Comparison of ENCODE assay signal across 9 cellular contexts in genomic region chr3:125057186-125057850, GRCh38. TPM values are rescaled to one million over a fixed set of nuclear protein-coding genes. Genes with fewer than 3 reads are reported as not detected.
DNase-seq lines count a peak whose midpoint lies in the region; ATAC-seq and TF ChIP-seq lines count a peak whose summit lies in the region.
"Had no signal": no experiment of that assay in that cellular context is flagged by ENCODE, and none has a peak within 500 bp of the region (broad histone marks: within the 10 kb centered on the region; RNA-seq: fewer than 3 reads in every experiment).

No MANE protein-coding gene starts in this region.

- no peak overlapping the region for H3K4me3 ChIP-seq in IMR-90 (ENCODE audit: insufficient read depth, low read depth, low read length)
- H3K4me3 ChIP-seq in cardiac fibroblast (replicated peaks in 1 of 2; ENCODE audit: low read depth in 2 of 2, low read length in 2 of 2), result no peak overlapping the region

- intact Hi-C loops in IMR-90 (cut with micrococcal nuclease) (no loop called here), natural killer cell (cut with micrococcal nuclease) (no loop called here)

- peak overlapping the region; percentile 67 for H3K4me3 Mint-ChIP-seq in natural killer cell

- DNase-seq in AG20443 (ENCODE audit: low spot score) (peak; percentile 64), IMR-90 (peak; percentile 93), cardiac fibroblast (ENCODE audit: low read depth in 2 of 2) (peak; percentile 60 to 89), natural killer cell (no peak), NCI-H345 (lab: John Stamatoyannopoulos, UW) (no peak)
- DNase-seq: activated naive CD8-positive, alpha-beta T cell treated with anti-CD3 and anti-CD28 coated beads, Interleukin-2, amount 10 ng/mL, durations not matched to agents 7 days and 5 days had no signal

- peak overlapping the region; percentile 41 for H4K5ac ChIP-seq in IMR-90 (ENCODE audit: low read depth, low read length)

- peaks cover 2% of the 10 kb centered on the region; the same call in 1 of the 2 replicates for H3K36me3 ChIP-seq in IMR-90 (ENCODE audit: control insufficient read depth, insufficient read depth, low read length)

- CTCF ChIA-PET in IMR-90 (lab: Yijun Ruan, JAX), result interaction anchor here (0.6 to 1.2 kb wide), 2 partner anchors 107 to 113 kb away, joined by 3 read pairs; no protein-coding TSS in a partner anchor

- H3K27ac Mint-ChIP-seq in natural killer cell, result peak overlapping the region; percentile 67 to 81
- H3K27ac Mint-ChIP-seq: activated naive CD8-positive, alpha-beta T cell treated with anti-CD3 and anti-CD28 coated beads, Interleukin-2, amount 10 ng/mL, durations not matched to agents 7 days and 5 days had no signal

- no peak; the same call in 1 of the 2 replicates for TF ChIP-seq RAD21 in IMR-90 (IDR thresholded peaks at IDR 0.05; ENCODE audit: low read length)

- no peaks in the 10 kb centered on the region for H3K9me3 ChIP-seq in IMR-90 (ENCODE audit: control insufficient read depth, insufficient read depth, low read length)

- H3K56ac ChIP-seq in IMR-90 (ENCODE audit: extremely low read depth, insufficient read depth, low read length), result no peak overlapping the region

- H3K4me2 ChIP-seq in IMR-90 (ENCODE audit: low read depth, low read length), result peak overlapping the region; percentile 43

- peak overlapping the region; percentile 62; the same call in 1 of the 3 replicates for H2BK15ac ChIP-seq in IMR-90 (ENCODE audit: low read depth, low read length)

- POLR2A ChIA-PET in IMR-90 (lab: Charles Lee; ENCODE audit: unreplicated experiment), result interaction anchor here (0.5 to 0.9 kb wide), 2 partner anchors 22 to 72 kb away, joined by 3 read pairs; no protein-coding TSS in a partner anchor

- peaks cover 38% of the 10 kb centered on the region for H3K4me1 ChIP-seq in IMR-90 (ENCODE audit: control insufficient read depth, insufficient read depth, low read length)

- TF ChIP-seq POLR2A in IMR-90 (IDR thresholded peaks at IDR 0.05; ENCODE audit: low read depth, low read length), result no peak

- H3K18ac ChIP-seq in IMR-90 (ENCODE audit: low read depth, low read length), result peak overlapping the region; percentile 84

- H3K27me3 Mint-ChIP-seq in natural killer cell (ENCODE audit: low read depth in 2 of 2), result peaks cover 13 to 14% of the 10 kb centered on the region in 2 donors

- peak overlapping the region; percentile 64; the same call in 1 of the 2 replicates for H4K91ac ChIP-seq in IMR-90 (ENCODE audit: insufficient read depth, low read depth, low read length)

- in situ Hi-C loops in IMR-90 (cut with MboI; ENCODE audit: low sequenced_read_pairs), result no loop called here

- peak overlapping the region; percentile 44 for H3K23ac ChIP-seq in IMR-90 (ENCODE audit: low read depth, low read length)

- TF ChIP-seq CTCF in IMR-90 (conservative IDR thresholded peaks at IDR 0.05; ENCODE audit: low read depth, low read length) (no peak), cardiac fibroblast (IDR thresholded peaks at IDR 0.05; ENCODE audit: low read depth, low read length) (no peak), natural killer cell (IDR thresholded peaks at IDR 0.05) (no peak)

- H3K36me3 Mint-ChIP-seq in natural killer cell, result no peaks in the 10 kb centered on the region

- peak overlapping the region; percentile 19 to 26; a peak in 2 of 4 replicates for H4K8ac ChIP-seq in IMR-90 (ENCODE audit: low read depth in 2 of 2, low read length in 2 of 2)

- ATAC-seq in IMR-90 (ENCODE audit: low read depth) (no peak), natural killer cell (no peak), GM18517 (IDR thresholded peaks at IDR 0.05; ENCODE audit: unreplicated experiment) (no peak), HG03025 (IDR thresholded peaks at IDR 0.05; ENCODE audit: low FRiP score, unreplicated experiment) (no peak), HG02678 (IDR thresholded peaks at IDR 0.05; ENCODE audit: unreplicated experiment) (no peak)

- peaks cover 18% of the 10 kb centered on the region for H4K20me1 ChIP-seq in IMR-90 (ENCODE audit: insufficient read depth, low read length)

- H2AK9ac ChIP-seq in IMR-90 (replicated peaks; ENCODE audit: low read depth, low read length, poor library complexity), result peak overlapping the region; percentile 53

- peak overlapping the region; percentile 74 for H2BK5ac ChIP-seq in IMR-90 (ENCODE audit: low read depth, low read length, poor library complexity, severe bottlenecking)

- WGBS in IMR-90 (ENCODE audit: extremely low coverage in 2 of 2, insufficient read length in 1 of 2), 2 experiments, result no CpG with 5 or more reads among the region's 3 CpGs

- H3K9me3 Mint-ChIP-seq in natural killer cell, result no peaks in the 10 kb centered on the region
- H3K9me3 Mint-ChIP-seq: activated naive CD8-positive, alpha-beta T cell treated with anti-CD3 and anti-CD28 coated beads, Interleukin-2, amount 10 ng/mL, durations not matched to agents 7 days and 5 days had no signal

- BruUV-seq in IMR-90 (replicated peaks; lab: Mats Ljungman, UMichigan), result no TSS peak

- peak overlapping the region; percentile 69 for H2BK20ac ChIP-seq in IMR-90 (ENCODE audit: low read depth, low read length)

- peak overlapping the region; percentile 78; the same call in 1 of the 2 replicates for H2AK5ac ChIP-seq in IMR-90 (ENCODE audit: low read depth, low read length)

- H3K27ac ChIP-seq in IMR-90 (ENCODE audit: insufficient read depth, low read length), result peak overlapping the region; percentile 77; the same call in 1 of the 2 replicates

- dilution Hi-C loops in IMR-90 (cut with HindIII; ENCODE audit: low sequenced_read_pairs, unreplicated experiment), result no loop called here

- H3K9me1 ChIP-seq in IMR-90 (ENCODE audit: insufficient read depth, low read length), result peaks cover 27% of the 10 kb centered on the region

- peak overlapping the region; percentile 76 for H3K14ac ChIP-seq in IMR-90 (replicated peaks; ENCODE audit: low read depth, low read length)

- 0 out of 2 replicates have a peak overlapping the region, but pooled peaks have one; percentile 5 for H3K9ac ChIP-seq in IMR-90 (ENCODE audit: low read depth, low read length)

- peak overlapping the region; percentile 80 for H2BK120ac ChIP-seq in IMR-90 (ENCODE audit: low read depth, low read length)

- H3K79me1 ChIP-seq in IMR-90 (ENCODE audit: low read depth in 1 of 2, low read length in 2 of 2), result peaks cover 10 to 34% of the 10 kb centered on the region in 2 experiments; a peak in 3 of 4 replicates

- peaks cover 29 to 32% of the 10 kb centered on the region in 2 donors for H3K4me1 Mint-ChIP-seq in natural killer cell

- H3K27me3 ChIP-seq in IMR-90 (ENCODE audit: control insufficient read depth, insufficient read depth, low read length), result no peaks in the 10 kb centered on the region

- H2AFZ ChIP-seq in IMR-90 (replicated peaks; ENCODE audit: low read length, poor library complexity), result peak overlapping the region; percentile 49

- peak overlapping the region; percentile 89 for H3K4ac ChIP-seq in IMR-90 (ENCODE audit: low read depth, low read length)

TF ChIP-seq in IMR-90, 13 proteins besides CTCF, POLR2A, EP300 and RAD21:
- TF ChIP-seq CHD1 (IDR thresholded peaks at IDR 0.05; ENCODE audit: low read depth, low read length) (no peak), ELK1 (IDR thresholded peaks at IDR 0.05; ENCODE audit: borderline replicate concordance, low read depth, low read length) (no peak), NFE2L2 (IDR thresholded peaks at IDR 0.05; ENCODE audit: low read depth, low read length) (peak; percentile 20; the same call in 1 of the 2 replicates), FOS (IDR thresholded peaks at IDR 0.05; ENCODE audit: low read depth, low read length) (peak; percentile 96), RFX5 (IDR thresholded peaks at IDR 0.05; ENCODE audit: low read depth, low read length) (no peak), MAZ (IDR thresholded peaks at IDR 0.05; ENCODE audit: borderline replicate concordance, low read depth, low read length) (no peak), BHLHE40 (IDR thresholded peaks at IDR 0.05; ENCODE audit: low read depth, low read length) (peak; percentile 13; the same call in 1 of the 2 replicates), CEBPB (IDR thresholded peaks at IDR 0.05; ENCODE audit: low read depth, low read length) (no peak), MXI1 (IDR thresholded peaks at IDR 0.05; ENCODE audit: borderline replicate concordance, low read depth, low read length) (no peak)

RNA-seq across cellular contexts. Expression of gene HEG1, which starts 1.5 kb away (rescaled TPM):
- total RNA-seq in IMR-90 (2012; rRNA removed) (23.9 and 25.6 TPM in 2 replicates), natural killer cell (10 to 100 TPM; 52.1 to 83.5 (median 68.1) TPM)
- polyA plus RNA-seq in IMR-90 (2012; rRNA removed), result 36.3 and 43.4 TPM in 2 replicates
- 26.1 and 37.9 TPM in 2 replicates for polyA plus RNA-seq in IMR-90 (2012; cell fraction: cytosol; rRNA removed)
- 30.7 and 53.5 TPM in 2 replicates for polyA plus RNA-seq in IMR-90 (2012; cell fraction: nucleus; rRNA removed; ENCODE audit: low replicate concordance)

Comparison
In these comparisons a context has a peak if more than half of its experiments do, and no peak if none do; other contexts are left out.
1. DNase-seq: peak in AG20443 (single experiment), IMR-90 (single experiment) and cardiac fibroblast (2 of 2); none in natural killer cell (single experiment) and NCI-H345 (single experiment).